Comparison of ENCODE assay signal across 10 cellular contexts in the genomic region with DNA sequence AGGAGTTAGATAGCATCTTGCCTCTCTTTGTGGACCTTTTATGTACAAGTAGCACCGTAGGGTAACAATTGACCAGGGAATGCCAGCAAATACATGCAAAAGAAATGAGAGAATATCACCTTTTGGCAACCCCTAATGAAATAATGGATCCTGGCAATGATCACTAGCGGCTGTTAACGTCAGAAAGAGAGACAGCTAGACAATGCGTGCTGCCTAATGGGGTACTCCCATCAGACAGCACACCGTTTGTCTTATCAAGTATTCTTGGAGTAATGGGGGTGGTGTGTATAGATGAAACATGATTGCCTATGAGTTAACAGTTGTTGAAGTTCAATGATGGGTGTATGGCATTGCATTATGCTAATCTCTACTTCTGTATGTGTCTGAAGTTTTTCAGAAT. TPM values are rescaled to one million over a fixed set of nuclear protein-coding genes. Genes with fewer than 3 reads are reported as not detected.
DNase-seq lines count a peak whose midpoint lies in the region; ATAC-seq, FAIRE-seq and TF ChIP-seq lines count a peak whose summit lies in the region.
"Had no signal": no experiment of that assay in that cellular context is flagged by ENCODE, and none has a peak within 500 bp of the region (broad histone marks: within the 10 kb centered on the region; RNA-seq: fewer than 3 reads in every experiment).

No MANE protein-coding gene starts in this region.

- no peaks in the 10 kb centered on the region for H3K9me2 ChIP-seq in Karpas-422 (replicated peaks; ENCODE audit: insufficient read depth, low read length)

- DNase-seq in Calu3 (no peak), Karpas-422 (no peak), mammary epithelial cell (no peak), neural progenitor cell (ENCODE audit: low spot score) (no peak), foreskin keratinocyte (no peak), A172 (ENCODE audit: low spot score) (no peak), RCC 7860 (ENCODE audit: low spot score) (no peak)
- DNase-seq: stimulated activated CD4-positive, alpha-beta T cell treated with anti-CD3 and anti-CD28 coated beads, Interleukin-12 subunit alpha, Interleukin-12 subunit beta, amount 100 ng/mL, for 4 hours had no signal

- H3K36me3 ChIP-seq in Karpas-422 (ENCODE audit: insufficient read depth, low read length): peaks cover under 1% of the 10 kb centered on the region; the same call in 1 of the 2 replicates
- H3K36me3 ChIP-seq in mammary epithelial cell (ENCODE audit: insufficient read depth, low read length): no peaks in the 10 kb centered on the region
- no peaks in the 10 kb centered on the region for H3K36me3 ChIP-seq in neural progenitor cell

- TF ChIP-seq CTCF in Calu3 (IDR thresholded peaks at IDR 0.05; ENCODE audit: unreplicated experiment): no peak
- TF ChIP-seq CTCF in mammary epithelial cell (conservative IDR thresholded peaks at IDR 0.05 in 1 of 2, IDR thresholded peaks at IDR 0.05 in 1 of 2; ENCODE audit: extremely low read depth in 1 of 2, insufficient read depth in 1 of 2, low read depth in 1 of 2, low read length in 2 of 2): no peak
- TF ChIP-seq CTCF in neural progenitor cell (IDR thresholded peaks at IDR 0.05): no peak
- no peak for TF ChIP-seq CTCF in foreskin keratinocyte (conservative IDR thresholded peaks at IDR 0.05)

- peaks cover 19% of the 10 kb centered on the region for H3K36me3 Mint-ChIP-seq in Calu3 (ENCODE audit: insufficient read depth, unreplicated experiment)
- peaks cover 3% of the 10 kb centered on the region for H3K36me3 Mint-ChIP-seq in neural progenitor cell

- H3K9ac ChIP-seq in Karpas-422 (ENCODE audit: low read length) (peak overlapping the region; percentile 93), mammary epithelial cell (ENCODE audit: insufficient read depth, low read length) (no peak overlapping the region), neural progenitor cell (peak overlapping the region; percentile 91)

- no peaks in the 10 kb centered on the region for H3K9me3 Mint-ChIP-seq in Calu3 (ENCODE audit: low read depth, unreplicated experiment)
- H3K9me3 Mint-ChIP-seq in neural progenitor cell: peaks cover 5% of the 10 kb centered on the region

- peaks cover 19% of the 10 kb centered on the region for H3F3A ChIP-seq in neural progenitor cell (ENCODE audit: low read depth)

- 79% methylated on average over 4 of the region's 5 CpGs for WGBS in mammary epithelial cell (ENCODE audit: low coverage, missing lambda C conversion rate)

- peak overlapping the region; percentile 56 for H3K4me3 Mint-ChIP-seq in Calu3 (ENCODE audit: low read depth, unreplicated experiment)
- H3K4me3 Mint-ChIP-seq in neural progenitor cell: peak overlapping the region; percentile 85

- CTCF ChIA-PET in Calu3 (lab: Charles Lee): no interaction called here
- CTCF ChIA-PET in mammary epithelial cell (lab: Charles Lee; ENCODE audit: low non-redundant PET): no interaction called here

- H2AFZ ChIP-seq in Karpas-422 (ENCODE audit: low read length): no peak overlapping the region
- no peak overlapping the region for H2AFZ ChIP-seq in mammary epithelial cell (ENCODE audit: low read depth, low read length)
- no peak overlapping the region for H2AFZ ChIP-seq in neural progenitor cell (replicated peaks)

- intact Hi-C loops in Calu3 (cut with micrococcal nuclease; ENCODE audit: unreplicated experiment): no loop called here
- intact Hi-C loops in mammary epithelial cell (cut with micrococcal nuclease): loop anchor here (2.0 to 5.0 kb wide), 3 partner anchors 59 to 553 kb away; partner anchors contain the start of gene ME2

- dilution Hi-C loops in mammary epithelial cell (cut with HindIII; ENCODE audit: low sequenced_read_pairs): no loop called here

- H3K9me3 ChIP-seq in Karpas-422 (ENCODE audit: low read length) (no peaks in the 10 kb centered on the region), mammary epithelial cell (replicated peaks; ENCODE audit: insufficient read depth, low read length) (no peaks in the 10 kb centered on the region), neural progenitor cell (ENCODE audit: low read depth) (no peaks in the 10 kb centered on the region)

- no peak overlapping the region for H3K27ac ChIP-seq in Karpas-422 (ENCODE audit: low read length)
- no peak overlapping the region for H3K27ac ChIP-seq in mammary epithelial cell (ENCODE audit: insufficient read depth, low read depth, low read length)
- H3K27ac ChIP-seq in neural progenitor cell: no peak overlapping the region
- H3K27ac ChIP-seq in foreskin keratinocyte: no peak overlapping the region

- BruUV-seq in Calu3 (replicated peaks; lab: Mats Ljungman, UMichigan): no TSS peak
- no TSS peak for BruUV-seq in mammary epithelial cell (replicated peaks; lab: Mats Ljungman, UMichigan)

- H3K4me3 ChIP-seq in Karpas-422 (ENCODE audit: low read length) (peak overlapping the region; percentile 84), mammary epithelial cell (replicated peaks in 1 of 3; ENCODE audit: insufficient read depth in 1 of 3, low read depth in 2 of 3, low read length in 3 of 3) (peak overlapping the region in 2 of 3 experiments; percentile 91 to 96), neural progenitor cell (peak overlapping the region; percentile 87)

- H3K4me1 ChIP-seq in Karpas-422 (ENCODE audit: low read length) (peaks cover 16% of the 10 kb centered on the region), mammary epithelial cell (ENCODE audit: insufficient read depth, low read length) (peaks cover 21% of the 10 kb centered on the region), neural progenitor cell (peaks cover 11% of the 10 kb centered on the region), foreskin keratinocyte (peaks cover 14% of the 10 kb centered on the region)

- H3K27me3 Mint-ChIP-seq in Calu3 (ENCODE audit: unreplicated experiment) (no peaks in the 10 kb centered on the region), neural progenitor cell (ENCODE audit: insufficient read depth, low read depth) (no peaks in the 10 kb centered on the region)

- peak overlapping the region; percentile 90 for H3K4me2 ChIP-seq in Karpas-422 (ENCODE audit: low read depth, low read length, poor library complexity, severe bottlenecking)
- peak overlapping the region; percentile 77 for H3K4me2 ChIP-seq in mammary epithelial cell (ENCODE audit: insufficient read depth, low read depth, low read length)
- H3K4me2 ChIP-seq in neural progenitor cell: peak overlapping the region; percentile 96

- H4K20me1 ChIP-seq in Karpas-422 (ENCODE audit: insufficient read depth, low read depth, low read length) (no peaks in the 10 kb centered on the region), mammary epithelial cell (ENCODE audit: insufficient read depth, low read length) (no peaks in the 10 kb centered on the region), neural progenitor cell (ENCODE audit: low read depth) (no peaks in the 10 kb centered on the region)

- peaks cover 22% of the 10 kb centered on the region for H3K79me2 ChIP-seq in Karpas-422 (ENCODE audit: low read length)
- H3K79me2 ChIP-seq in mammary epithelial cell (ENCODE audit: insufficient read depth, low read length): peaks cover 20% of the 10 kb centered on the region
- peaks cover 16% of the 10 kb centered on the region for H3K79me2 ChIP-seq in neural progenitor cell (ENCODE audit: low read depth)

- H3K27ac Mint-ChIP-seq in Calu3 (ENCODE audit: unreplicated experiment) (peak overlapping the region; percentile 28), neural progenitor cell (no peak overlapping the region)

- in situ Hi-C loops in mammary epithelial cell (cut with MboI; ENCODE audit: low sequenced_read_pairs in 2 of 2): no loop called here

- H3K27me3 ChIP-seq in Karpas-422 (ENCODE audit: low read length) (no peaks in the 10 kb centered on the region), mammary epithelial cell (ENCODE audit: insufficient read depth, low read length) (no peaks in the 10 kb centered on the region), neural progenitor cell (no peaks in the 10 kb centered on the region), foreskin keratinocyte (no peaks in the 10 kb centered on the region)

- H3K4me1 Mint-ChIP-seq in Calu3 (ENCODE audit: low read depth, unreplicated experiment): peaks cover 42% of the 10 kb centered on the region
- H3K4me1 Mint-ChIP-seq in neural progenitor cell: peaks cover 17% of the 10 kb centered on the region

- FAIRE-seq in RCC 7860 (lab: Jason Lieb, UNC): no peak
- FAIRE-seq: urothelium cell line had no signal

- ATAC-seq in foreskin keratinocyte: no peak
- no peak for ATAC-seq in GM19463 (IDR thresholded peaks at IDR 0.05; ENCODE audit: unreplicated experiment)

RNA-seq across cellular contexts. Expression of gene ELAC1, which starts 1.6 kb away (rescaled TPM):
- total RNA-seq in Calu3 (2022) (11.6 and 12.4 TPM in 2 replicates), mammary epithelial cell (10 to 100 TPM in 1 of 2 donors, 1 to 10 TPM in 1; 5.5 to 11.2 TPM), neural progenitor cell (ENCODE audit: low replicate concordance) (8.1 and 16.1 TPM in 2 replicates), foreskin keratinocyte (7.2 and 7.9 TPM in 2 replicates)
- total RNA-seq in Karpas-422 (2014; rRNA removed; shearing (Covaris generic); ENCODE audit: low replicate concordance): 6.5 and 6.6 TPM in 2 replicates
- polyA plus RNA-seq in mammary epithelial cell (5.3 TPM), foreskin keratinocyte (6.8 and 7.3 TPM in 2 replicates)
- polyA minus RNA-seq in mammary epithelial cell: 0.98 TPM
- 8.1 and 11.6 TPM in 2 replicates for total RNA-seq in A172 (2014; rRNA removed; shearing (Covaris generic))
